Comparison of ENCODE assay signal across 1 cellular context in genomic region chr7:55132890-55133551, GRCh38.
TF ChIP-seq lines count a peak whose summit lies in the region.

No MANE protein-coding gene starts in this region.

TF ChIP-seq in IMR-90, 13 proteins besides CTCF, POLR2A, EP300 and RAD21 (continued from another document):
- no peak for TF ChIP-seq USF2 (IDR thresholded peaks at IDR 0.05; ENCODE audit: low read depth, low read length)
